Comparison of ENCODE assay signal across 14 cellular contexts in genomic region chr7:7989985-7990761, GRCh38. TPM values are rescaled to one million over a fixed set of nuclear protein-coding genes. Genes with fewer than 3 reads are reported as not detected.
DNase-seq lines count a peak whose midpoint lies in the region; ATAC-seq, FAIRE-seq and TF ChIP-seq lines count a peak whose summit lies in the region.
"Had no signal": no experiment of that assay in that cellular context is flagged by ENCODE, and none has a peak within 500 bp of the region (broad histone marks: within the 10 kb centered on the region; RNA-seq: fewer than 3 reads in every experiment).

No MANE protein-coding gene starts in this region.

- H3K27ac ChIP-seq in A549: no peak overlapping the region
- peak overlapping the region; percentile 6 to 80 for H3K27ac ChIP-seq in liver (ENCODE audit: low read depth in 1 of 2, low read length in 2 of 2)
- H3K27ac ChIP-seq: SJCRH30 had no signal

- CTCF ChIA-PET in A549 (lab: Yijun Ruan, JAX): no interaction called here

- peak overlapping the region; percentile 22 to 79 for H3K9ac ChIP-seq in liver (ENCODE audit: low read depth in 1 of 2, low read length in 2 of 2)

- peak overlapping the region; percentile 38 for H3K27ac Mint-ChIP-seq in activated T-helper 2 cell treated with anti-CD3 and anti-CD28 coated beads, Interferon-gamma antibody, Interleukin-2, Interleukin-4, amounts not matched to agents 10 μg/mL and 5 μg/mL and 100 μg/mL, durations not matched to agents 14 hours and 24 hours and 36 hours

- no peak for ATAC-seq in A549
- ATAC-seq in GM18870 (IDR thresholded peaks at IDR 0.05; ENCODE audit: unreplicated experiment): no peak

- H3K27me3 ChIP-seq in liver (ENCODE audit: control insufficient read depth in 4 of 4, insufficient read depth in 4 of 4, low read length in 3 of 4): no peaks in the 10 kb centered on the region
- H3K27me3 ChIP-seq: ovary, SJCRH30 had no signal

- peaks cover 32% of the 10 kb centered on the region for H3K4me1 Mint-ChIP-seq in activated T-helper 2 cell treated with anti-CD3 and anti-CD28 coated beads, Interferon-gamma antibody, Interleukin-2, Interleukin-4, amounts not matched to agents 10 μg/mL and 5 μg/mL and 100 μg/mL, durations not matched to agents 14 hours and 24 hours and 36 hours (ENCODE audit: low read depth)

- H3K36me3 ChIP-seq in liver (ENCODE audit: control insufficient read depth in 4 of 4, insufficient read depth in 3 of 4, low read depth in 1 of 4, low read length in 3 of 4): no peaks in the 10 kb centered on the region
- H3K36me3 ChIP-seq: ovary, SJCRH30 had no signal

- no peak for TF ChIP-seq POLR2A in A549 (IDR thresholded peaks at IDR 0.05; ENCODE audit: low read length)

- 51% methylated on average over 4 of the region's 4 CpGs for WGBS in A549 (ENCODE audit: missing lambda C conversion rate)
- 63% methylated on average over 4 of the region's 4 CpGs for WGBS in liver

- intact Hi-C loops in activated T-helper 2 cell treated with anti-CD3 and anti-CD28 coated beads, Interferon-gamma antibody, Interleukin-2, Interleukin-4, amounts not matched to agents 10 μg/mL and 5 μg/mL and 100 μg/mL, durations not matched to agents 14 hours and 24 hours and 36 hours (cut with micrococcal nuclease): no loop called here

- H3K9me3 ChIP-seq in A549 (peaks cover 16% of the 10 kb centered on the region; the same call in 2 of the 3 replicates), liver (ENCODE audit: control insufficient read depth in 4 of 4, low read length in 3 of 4) (peaks cover 0 to 13% (median 4%) of the 10 kb centered on the region in 4 donors)
- H3K9me3 ChIP-seq: ovary had no signal

- no peak for TF ChIP-seq EP300 in A549 (IDR thresholded peaks at IDR 0.05)

- H3K27me3 Mint-ChIP-seq in activated T-helper 2 cell treated with anti-CD3 and anti-CD28 coated beads, Interferon-gamma antibody, Interleukin-2, Interleukin-4, amounts not matched to agents 10 μg/mL and 5 μg/mL and 100 μg/mL, durations not matched to agents 14 hours and 24 hours and 36 hours (ENCODE audit: low read depth): no peaks in the 10 kb centered on the region

- DNase-seq in A549 (ENCODE audit: low read depth in 1 of 2, low spot score in 1 of 2) (no peak), G401 (ENCODE audit: low spot score) (peak; percentile 46), NCI-H69 (lab: John Stamatoyannopoulos, UW) (no peak), NCI-H2029 treated with DMSO at 0.1 percent for 48 hours (lab: John Stamatoyannopoulos, UW) (no peak), HK-2 (ENCODE audit: unreplicated experiment) (no peak)
- no peak for DNase-seq in activated T-helper 2 cell treated with anti-CD3 and anti-CD28 coated beads, Interferon-gamma antibody, Interleukin-2, Interleukin-4, amounts not matched to agents 10 μg/mL and 5 μg/mL and 100 μg/mL, durations not matched to agents 14 hours and 24 hours and 36 hours (ENCODE audit: low spot score)
- DNase-seq: activated CD4-positive, alpha-beta T cell treated with anti-CD3 and anti-CD28 coated beads, Interleukin-2, amount 50 U/mL, for 48 hours; islet precursor cell; NCI-H226; ovary; SJCRH30; stimulated activated CD4-positive, alpha-beta T cell treated with anti-CD3 and anti-CD28 coated beads, Interleukin-4, amount 100 ng/mL, for 4 hours had no signal

- H3K9me3 Mint-ChIP-seq in activated T-helper 2 cell treated with anti-CD3 and anti-CD28 coated beads, Interferon-gamma antibody, Interleukin-2, Interleukin-4, amounts not matched to agents 10 μg/mL and 5 μg/mL and 100 μg/mL, durations not matched to agents 14 hours and 24 hours and 36 hours: peaks cover 39% of the 10 kb centered on the region

- H3K4me3 ChIP-seq in A549: no peak overlapping the region
- peak overlapping the region in 2 of 3 donors; percentile 24 to 30 for H3K4me3 ChIP-seq in liver (ENCODE audit: low read depth in 1 of 3, low read length in 3 of 3)
- H3K4me3 ChIP-seq: ovary, SJCRH30 had no signal

- in situ Hi-C loops in G401 (cut with HindIII; ENCODE audit: low sequenced_read_pairs): no loop called here

- no peak for FAIRE-seq in A549 (lab: Jason Lieb, UNC)

- TF ChIP-seq CTCF in A549 (IDR thresholded peaks at IDR 0.05) (no peak), liver (IDR thresholded peaks at IDR 0.05; ENCODE audit: low read depth, low read length, missing input control) (no peak)

- no peaks in the 10 kb centered on the region for H3K4me1 ChIP-seq in A549
- peaks cover 3 to 6% (median 5%) of the 10 kb centered on the region in 4 donors for H3K4me1 ChIP-seq in liver (ENCODE audit: control insufficient read depth in 4 of 4, insufficient read depth in 4 of 4, low read length in 3 of 4)
- H3K4me1 ChIP-seq: SJCRH30 had no signal

- peak overlapping the region; percentile 62 for H3K4me3 Mint-ChIP-seq in activated T-helper 2 cell treated with anti-CD3 and anti-CD28 coated beads, Interferon-gamma antibody, Interleukin-2, Interleukin-4, amounts not matched to agents 10 μg/mL and 5 μg/mL and 100 μg/mL, durations not matched to agents 14 hours and 24 hours and 36 hours (ENCODE audit: low read depth)

- H3K4me2 ChIP-seq in A549: peak overlapping the region; percentile 36; the same call in 2 of the 3 replicates

- peaks cover 34% of the 10 kb centered on the region for H3K36me3 Mint-ChIP-seq in activated T-helper 2 cell treated with anti-CD3 and anti-CD28 coated beads, Interferon-gamma antibody, Interleukin-2, Interleukin-4, amounts not matched to agents 10 μg/mL and 5 μg/mL and 100 μg/mL, durations not matched to agents 14 hours and 24 hours and 36 hours (ENCODE audit: low read depth)

- POLR2A ChIA-PET in A549 (lab: Yijun Ruan, JAX): no interaction called here

- TF ChIP-seq RAD21 in A549 (conservative IDR thresholded peaks at IDR 0.05 in 1 of 2, IDR thresholded peaks at IDR 0.05 in 1 of 2) (no peak), liver (IDR thresholded peaks at IDR 0.05) (no peak)

TF ChIP-seq in A549, 52 proteins besides CTCF, POLR2A, EP300 and RAD21 (continues in another document):
- TF ChIP-seq PHF8 (IDR thresholded peaks at IDR 0.05; ENCODE audit: borderline replicate concordance, low read depth): no peak
- TF ChIP-seq CEBPB (IDR thresholded peaks at IDR 0.05): no peak
- TF ChIP-seq SMC3 (IDR thresholded peaks at IDR 0.05): no peak
- no peak for TF ChIP-seq MAZ (IDR thresholded peaks at IDR 0.05; ENCODE audit: borderline replicate concordance, low read depth, low read length)
- no peak for TF ChIP-seq CBX2 (IDR thresholded peaks at IDR 0.05; ENCODE audit: borderline replicate concordance, low read depth)
- TF ChIP-seq CHD4 (IDR thresholded peaks at IDR 0.05; ENCODE audit: borderline replicate concordance): no peak
- TF ChIP-seq KDM5A (IDR thresholded peaks at IDR 0.05): no peak
- no peak for TF ChIP-seq PBX3 (IDR thresholded peaks at IDR 0.05)
- TF ChIP-seq POLR2AphosphoS2 (conservative IDR thresholded peaks at IDR 0.05; ENCODE audit: low read length): no peak
- TF ChIP-seq MAX (IDR thresholded peaks at IDR 0.05): no peak

TF ChIP-seq in liver, 16 proteins besides CTCF, POLR2A, EP300 and RAD21:
- TF ChIP-seq GABPA (IDR thresholded peaks at IDR 0.05 in 1 of 2, conservative IDR thresholded peaks at IDR 0.05 in 1 of 2) (no peak), RXRA (IDR thresholded peaks at IDR 0.05) (no peak), HNF4A (conservative IDR thresholded peaks at IDR 0.05) (no peak), NR2F2 (IDR thresholded peaks at IDR 0.05) (no peak), ATF3 (IDR thresholded peaks at IDR 0.05) (no peak), MAX (IDR thresholded peaks at IDR 0.05) (peak; percentile 3), YY1 (IDR thresholded peaks at IDR 0.05) (peak; percentile 67)

RNA-seq across cellular contexts. Expression of gene GLCCI1, which starts 21.6 kb away (rescaled TPM):
- polyA plus RNA-seq in A549 (2011; rRNA removed): 2.6 and 2.8 TPM in 2 replicates
- polyA plus RNA-seq in A549 (2012; cell fraction: cytosol; rRNA removed): 0.83 and 1.1 TPM in 2 replicates
- polyA plus RNA-seq in A549 (2012; cell fraction: nucleus; rRNA removed): 0.78 and 0.88 TPM in 2 replicates
- polyA plus RNA-seq in A549 (2017; fragmentation: RNase III; extraction: RNeasy Plus Mini Kit Qiagen cat#74134 plus additional on column Dnase treatment): 0.97 to 2.3 TPM (median 1.2 TPM) in 3 replicates
- 3.8 and 4.9 TPM in 2 replicates for polyA minus RNA-seq in A549 (2011; rRNA and poly(A)+ RNA removed)
- 31.1 and 35.3 TPM in 2 replicates for total RNA-seq in G401 (2014; rRNA removed; shearing (Covaris generic))
- 23.8 and 27.9 TPM in 2 replicates for total RNA-seq in activated T-helper 2 cell treated with anti-CD3 and anti-CD28 coated beads, Interferon-gamma antibody, Interleukin-2, Interleukin-4, amounts not matched to agents 10 μg/mL and 5 μg/mL and 100 μg/mL, durations not matched to agents 14 hours and 24 hours and 36 hours
- 1 to 10 TPM; 4.9 to 5.9 TPM for total RNA-seq in liver
- 1 to 10 TPM; 1.4 to 3.6 TPM for polyA plus RNA-seq in liver

Comparison
In these comparisons a context has a peak if more than half of its experiments do, and no peak if none do; other contexts are left out.
1. H3K27ac ChIP-seq: peak in liver (2 of 2); none in A549 (0 of 2).